12 cellular contexts compared by ENCODE assay signal in genomic region chr16:65126845-65127624, GRCh38. TPM values are rescaled to one million over a fixed set of nuclear protein-coding genes. Genes with fewer than 3 reads are reported as not detected.
DNase-seq lines count a peak whose midpoint lies in the region; TF ChIP-seq lines count a peak whose summit lies in the region.
"Had no signal": no experiment of that assay in that cellular context is flagged by ENCODE, and none has a peak within 500 bp of the region (broad histone marks: within the 10 kb centered on the region; RNA-seq: fewer than 3 reads in every experiment).

No MANE protein-coding gene starts in this region.

- no peak for DNase-seq in HFF-Myc (ENCODE audit: extremely low read depth, low read depth)
- DNase-seq in astrocyte of the spinal cord (ENCODE audit: low read depth, low spot score): no peak
- no peak for DNase-seq in mesothelial cell of epicardium (ENCODE audit: low spot score in 2 of 2, unreplicated experiment in 2 of 2)
- no peak for DNase-seq in suprapubic skin (ENCODE audit: low spot score in 2 of 2)
- no peak for DNase-seq in NCI-H446 treated with DMSO at 0.1 percent for 48 hours (lab: John Stamatoyannopoulos, UW)
- DNase-seq in HuH-7.5 (ENCODE audit: low spot score): no peak
- DNase-seq: DMS79; effector CD4-positive, alpha-beta T cell; NCI-H1417 treated with DMSO at 0.1 percent for 48 hours; Peyer's patch; uterus had no signal

- no peak for TF ChIP-seq POLR2A in suprapubic skin (IDR thresholded peaks at IDR 0.05)

- H3K4me1 Mint-ChIP-seq in mesothelial cell of epicardium: peaks cover 26% of the 10 kb centered on the region

- H3K9me2 ChIP-seq in DOHH2 (replicated peaks; ENCODE audit: control insufficient read depth, low read length): no peaks in the 10 kb centered on the region

- no peaks in the 10 kb centered on the region for H3K36me3 ChIP-seq in DOHH2 (ENCODE audit: control insufficient read depth, low read length)
- H3K36me3 ChIP-seq in suprapubic skin: no peaks in the 10 kb centered on the region
- H3K36me3 ChIP-seq: Peyer's patch, uterus had no signal

- H3K27ac Mint-ChIP-seq in mesothelial cell of epicardium: no peak overlapping the region

- no peak for TF ChIP-seq EP300 in suprapubic skin (IDR thresholded peaks at IDR 0.05)

- H3F3A ChIP-seq in DOHH2 (ENCODE audit: control insufficient read depth, insufficient read depth): no peaks in the 10 kb centered on the region

- H3K27me3 ChIP-seq in DOHH2 (ENCODE audit: control insufficient read depth, low read length) (no peaks in the 10 kb centered on the region), suprapubic skin (peaks cover 25% of the 10 kb centered on the region)
- H3K27me3 ChIP-seq: uterus had no signal

- no peak overlapping the region for H3K4me2 ChIP-seq in DOHH2 (ENCODE audit: low read length)

- no peak overlapping the region for H3K4me3 Mint-ChIP-seq in mesothelial cell of epicardium

- H3K4me3 ChIP-seq in DOHH2 (ENCODE audit: low read length): no peak overlapping the region
- H3K4me3 ChIP-seq in HFF-Myc (replicated peaks; ENCODE audit: low read depth, low read length): no peak overlapping the region
- H3K4me3 ChIP-seq in astrocyte of the spinal cord (ENCODE audit: low read depth, low read length): no peak overlapping the region
- no peak overlapping the region for H3K4me3 ChIP-seq in suprapubic skin
- H3K4me3 ChIP-seq: Peyer's patch, uterus had no signal

- no peaks in the 10 kb centered on the region for H4K20me1 ChIP-seq in DOHH2 (ENCODE audit: control insufficient read depth, insufficient read depth, low read depth, low read length)

- peaks cover 3% of the 10 kb centered on the region; the same call in 1 of the 2 replicates for H3K9me3 ChIP-seq in DOHH2 (ENCODE audit: control insufficient read depth, insufficient read depth, low read length)
- no peaks in the 10 kb centered on the region for H3K9me3 ChIP-seq in suprapubic skin
- H3K9me3 ChIP-seq: Peyer's patch, uterus had no signal

- no peaks in the 10 kb centered on the region for H3K79me2 ChIP-seq in DOHH2 (ENCODE audit: control insufficient read depth, low read length)

- H3K9me3 Mint-ChIP-seq in mesothelial cell of epicardium: peaks cover 3% of the 10 kb centered on the region

- in situ Hi-C loops in astrocyte of the spinal cord (cut with HindIII; ENCODE audit: low sequenced_read_pairs): no loop called here

- no peaks in the 10 kb centered on the region for H3K36me3 Mint-ChIP-seq in mesothelial cell of epicardium

- H3K27ac ChIP-seq in DOHH2 (ENCODE audit: low read depth, low read length): no peak overlapping the region
- H3K27ac ChIP-seq in suprapubic skin: no peak overlapping the region
- H3K27ac ChIP-seq: Peyer's patch had no signal

- peaks cover 39% of the 10 kb centered on the region for H3K27me3 Mint-ChIP-seq in mesothelial cell of epicardium (ENCODE audit: low read depth)

- TF ChIP-seq CTCF in DOHH2 (IDR thresholded peaks at IDR 0.05; ENCODE audit: low read depth, low read length, poor library complexity, severe bottlenecking) (peak; percentile 9), HFF-Myc (IDR thresholded peaks at IDR 0.05; ENCODE audit: low read depth, low read length, missing control alignments) (peak; percentile 22), astrocyte of the spinal cord (IDR thresholded peaks at IDR 0.05; ENCODE audit: low read depth, low read length) (peak; percentile 41), mesothelial cell of epicardium (IDR thresholded peaks at IDR 0.05; ENCODE audit: unreplicated experiment) (peak; percentile 71), suprapubic skin (IDR thresholded peaks at IDR 0.05) (peak in 1 of 2 donors; percentile 37)

- WGBS in suprapubic skin: 90% methylated on average over 6 of the region's 6 CpGs

- H3K4me1 ChIP-seq in DOHH2 (ENCODE audit: control insufficient read depth, low read length) (no peaks in the 10 kb centered on the region), suprapubic skin (peaks cover 21% of the 10 kb centered on the region)
- H3K4me1 ChIP-seq: uterus had no signal

RNA-seq across cellular contexts. Expression of gene CDH11, which starts 5.2 kb away (rescaled TPM):
- total RNA-seq in mesothelial cell of epicardium: 333 to 376 TPM (median 359 TPM) in 3 replicates
- total RNA-seq in suprapubic skin: 10 to 100 TPM; 10.3 to 41.4 (median 25.8) TPM
